ENCODE assay signal across 1 cellular context in genomic region chr16:82368041-82368440, GRCh38.
TF ChIP-seq lines count a peak whose summit lies in the region.

No MANE protein-coding gene starts in this region.

TF ChIP-seq in HCT116, 20 proteins besides CTCF, POLR2A, EP300 and RAD21 (continued from another document):
- TF ChIP-seq, protein P1, sequence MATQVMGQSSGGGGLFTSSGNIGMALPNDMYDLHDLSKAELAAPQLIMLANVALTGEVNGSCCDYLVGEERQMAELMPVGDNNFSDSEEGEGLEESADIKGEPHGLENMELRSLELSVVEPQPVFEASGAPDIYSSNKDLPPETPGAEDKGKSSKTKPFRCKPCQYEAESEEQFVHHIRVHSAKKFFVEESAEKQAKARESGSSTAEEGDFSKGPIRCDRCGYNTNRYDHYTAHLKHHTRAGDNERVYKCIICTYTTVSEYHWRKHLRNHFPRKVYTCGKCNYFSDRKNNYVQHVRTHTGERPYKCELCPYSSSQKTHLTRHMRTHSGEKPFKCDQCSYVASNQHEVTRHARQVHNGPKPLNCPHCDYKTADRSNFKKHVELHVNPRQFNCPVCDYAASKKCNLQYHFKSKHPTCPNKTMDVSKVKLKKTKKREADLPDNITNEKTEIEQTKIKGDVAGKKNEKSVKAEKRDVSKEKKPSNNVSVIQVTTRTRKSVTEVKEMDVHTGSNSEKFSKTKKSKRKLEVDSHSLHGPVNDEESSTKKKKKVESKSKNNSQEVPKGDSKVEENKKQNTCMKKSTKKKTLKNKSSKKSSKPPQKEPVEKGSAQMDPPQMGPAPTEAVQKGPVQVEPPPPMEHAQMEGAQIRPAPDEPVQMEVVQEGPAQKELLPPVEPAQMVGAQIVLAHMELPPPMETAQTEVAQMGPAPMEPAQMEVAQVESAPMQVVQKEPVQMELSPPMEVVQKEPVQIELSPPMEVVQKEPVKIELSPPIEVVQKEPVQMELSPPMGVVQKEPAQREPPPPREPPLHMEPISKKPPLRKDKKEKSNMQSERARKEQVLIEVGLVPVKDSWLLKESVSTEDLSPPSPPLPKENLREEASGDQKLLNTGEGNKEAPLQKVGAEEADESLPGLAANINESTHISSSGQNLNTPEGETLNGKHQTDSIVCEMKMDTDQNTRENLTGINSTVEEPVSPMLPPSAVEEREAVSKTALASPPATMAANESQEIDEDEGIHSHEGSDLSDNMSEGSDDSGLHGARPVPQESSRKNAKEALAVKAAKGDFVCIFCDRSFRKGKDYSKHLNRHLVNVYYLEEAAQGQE (IDR thresholded peaks at IDR 0.05; ENCODE audit: low read depth), result no peak
- TF ChIP-seq SRF (IDR thresholded peaks at IDR 0.05; ENCODE audit: low read depth) (no peak), FOSL1 (IDR thresholded peaks at IDR 0.05; ENCODE audit: low read depth) (no peak), YY1 (IDR thresholded peaks at IDR 0.05; ENCODE audit: extremely low read depth, insufficient replicate concordance, low read depth, low read length) (no peak), CEBPB (IDR thresholded peaks at IDR 0.05; ENCODE audit: low read depth) (no peak)
TF ChIP-seq in HCT116: peak in this region for 0.
